In the genomic region with DNA sequence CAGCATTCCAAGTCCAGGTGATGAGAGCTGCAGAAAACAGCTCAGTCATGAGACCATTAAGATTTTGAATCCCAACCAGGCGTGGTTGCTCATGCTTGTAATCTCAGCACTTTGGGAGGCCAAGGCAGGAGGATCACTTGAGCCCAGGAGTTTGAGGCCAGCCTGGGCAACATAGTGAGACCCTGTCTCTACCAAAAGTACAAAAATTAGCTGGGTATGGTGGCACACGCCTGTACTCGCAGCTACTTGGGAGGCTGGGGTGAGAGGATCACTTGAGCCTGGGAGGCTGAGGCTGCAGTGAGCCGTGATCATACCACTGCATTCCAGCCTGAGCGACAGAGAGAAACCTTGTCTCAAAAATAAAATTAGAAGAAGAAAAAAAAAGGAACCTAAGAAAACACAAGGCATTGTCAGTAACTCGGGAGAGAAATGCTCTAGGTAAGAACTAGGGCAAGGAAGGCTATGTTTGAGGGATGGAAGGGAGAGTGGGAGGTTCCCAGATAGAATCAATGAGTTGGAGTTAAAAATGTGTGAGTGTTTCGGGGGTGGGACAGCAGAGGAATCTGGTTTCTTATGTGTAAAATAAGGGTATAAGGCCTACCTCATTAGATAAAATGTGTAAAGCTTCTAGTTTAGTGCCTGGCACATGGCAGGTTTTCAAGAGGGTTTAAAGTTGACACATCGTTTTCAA, we compare ENCODE assay signal across 21 cellular contexts. TPM values are rescaled to one million over a fixed set of nuclear protein-coding genes. Genes with fewer than 3 reads are reported as not detected.
DNase-seq lines count a peak whose midpoint lies in the region; FAIRE-seq and TF ChIP-seq lines count a peak whose summit lies in the region.
"Had no signal": no experiment of that assay in that cellular context is flagged by ENCODE, and none has a peak within 500 bp of the region (broad histone marks: within the 10 kb centered on the region; RNA-seq: fewer than 3 reads in every experiment).

No MANE protein-coding gene starts in this region.

- no peak overlapping the region for H3K23ac ChIP-seq in H1 (ENCODE audit: insufficient read length)

- H3K18ac ChIP-seq in H1 (ENCODE audit: extremely low read depth, low read length): peak overlapping the region; percentile 95

- no peaks in the 10 kb centered on the region for H3K9me3 ChIP-seq in ES-I3 (ENCODE audit: control insufficient read depth, insufficient read depth, low read length)
- H3K9me3 ChIP-seq in Karpas-422 (ENCODE audit: low read length): no peaks in the 10 kb centered on the region
- H3K9me3 ChIP-seq in H1 (ENCODE audit: insufficient read depth in 2 of 2, low read depth in 1 of 2, low read length in 1 of 2): no peaks in the 10 kb centered on the region
- H3K9me3 ChIP-seq in keratinocyte (ENCODE audit: control insufficient read depth, low read depth, low read length): no peaks in the 10 kb centered on the region
- H3K9me3 ChIP-seq in small intestine (ENCODE audit: control insufficient read depth, low read depth): no peaks in the 10 kb centered on the region
- H3K9me3 ChIP-seq: BLaER1, Peyer's patch had no signal

- H4K20me1 ChIP-seq in Karpas-422 (ENCODE audit: insufficient read depth, low read depth, low read length) (no peaks in the 10 kb centered on the region), H1 (replicated peaks in 1 of 2; ENCODE audit: control insufficient read depth in 1 of 2, insufficient read depth in 2 of 2, low read length in 2 of 2) (no peaks in the 10 kb centered on the region), keratinocyte (ENCODE audit: control insufficient read depth, extremely low read depth, insufficient read depth, low read length) (no peaks in the 10 kb centered on the region)
- H4K20me1 ChIP-seq: BLaER1 had no signal

- WGBS in H1 (ENCODE audit: extremely low coverage in 1 of 2, insufficient coverage in 1 of 2, insufficient read length in 1 of 2, insufficient replicate concordance in 2 of 2, low coverage in 1 of 2, low lambda C conversion rate in 2 of 2, missing lambda C conversion rate in 1 of 2), 2 experiments: 53% methylated on average over 8 of the region's 8 CpGs; no CpG with 5 or more reads in 1 of the 2 experiments
- 89 to 93% (median 90%) methylated on average over 8 of the region's 8 CpGs for WGBS in small intestine, 3 donors

- no peaks in the 10 kb centered on the region for H3K36me3 Mint-ChIP-seq in immature natural killer cell

- H3K4me3 Mint-ChIP-seq in immature natural killer cell: no peak overlapping the region
- H3K4me3 Mint-ChIP-seq: HFFc6 had no signal

- peak overlapping the region; percentile 73; the same call in 1 of the 2 replicates for H2BK5ac ChIP-seq in H1 (ENCODE audit: low read depth, low read length)

- TF ChIP-seq POLR2A in H1 (IDR thresholded peaks at IDR 0.05; ENCODE audit: control extremely low read depth in 1 of 2, low read depth in 2 of 2, low read length in 2 of 2): no peak

- H3K14ac ChIP-seq in H1 (ENCODE audit: insufficient read length): no peak overlapping the region

- TF ChIP-seq CTCF in H1 (IDR thresholded peaks at IDR 0.05; ENCODE audit: control extremely low read depth in 1 of 3, insufficient read depth in 1 of 3, low read depth in 1 of 3, low read length in 3 of 3): no peak
- no peak for TF ChIP-seq CTCF in keratinocyte (optimal IDR thresholded peaks at IDR 0.05 in 1 of 3, IDR thresholded peaks at IDR 0.05 in 1 of 3, conservative IDR thresholded peaks at IDR 0.05 in 1 of 3; ENCODE audit: extremely low read depth in 1 of 3, insufficient read depth in 2 of 3, low read length in 3 of 3)
- TF ChIP-seq CTCF in coronary artery (IDR thresholded peaks at IDR 0.05): no peak

- peaks cover 0 to 4% (median 2%) of the 10 kb centered on the region in 3 donors for H3K27me3 Mint-ChIP-seq in immature natural killer cell (ENCODE audit: low read depth in 3 of 3)

- H3K36me3 ChIP-seq in ES-I3 (ENCODE audit: insufficient read depth, low read length): no peaks in the 10 kb centered on the region
- H3K36me3 ChIP-seq in Karpas-422 (ENCODE audit: insufficient read depth, low read length): no peaks in the 10 kb centered on the region
- H3K36me3 ChIP-seq in H1 (ENCODE audit: control insufficient read depth in 2 of 4, insufficient read depth in 4 of 4, low read length in 3 of 4): no peaks in the 10 kb centered on the region
- no peaks in the 10 kb centered on the region for H3K36me3 ChIP-seq in keratinocyte (ENCODE audit: control insufficient read depth in 2 of 2, extremely low read depth in 1 of 2, insufficient read depth in 2 of 2, low read length in 2 of 2)
- H3K36me3 ChIP-seq in small intestine (ENCODE audit: control insufficient read depth in 2 of 2, insufficient read depth in 2 of 2, low read length in 2 of 2): no peaks in the 10 kb centered on the region
- H3K36me3 ChIP-seq: BLaER1, Peyer's patch had no signal

- H4K5ac ChIP-seq in H1 (ENCODE audit: insufficient read length, low read depth, low read length): peak overlapping the region; percentile 96

- CTCF ChIA-PET in H1 (lab: Charles Lee; ENCODE audit: partially characterized antibody): interaction anchor here (0.7 to 1.0 kb wide), 3 partner anchors 10 to 32 kb away, joined by 3 to 4 read pairs (median 3); no protein-coding TSS in a partner anchor

- H3K27me3 ChIP-seq in Karpas-422 (ENCODE audit: low read length): no peaks in the 10 kb centered on the region
- no peaks in the 10 kb centered on the region for H3K27me3 ChIP-seq in H1 (replicated peaks in 1 of 4; ENCODE audit: control insufficient read depth in 3 of 4, extremely low read depth in 1 of 4, insufficient read depth in 3 of 4, low read length in 3 of 4)
- no peaks in the 10 kb centered on the region for H3K27me3 ChIP-seq in keratinocyte (ENCODE audit: control insufficient read depth, extremely low read depth, insufficient read depth, low read length)
- H3K27me3 ChIP-seq in small intestine (ENCODE audit: control insufficient read depth in 2 of 2, insufficient read depth in 2 of 2, low read length in 2 of 2): no peaks in the 10 kb centered on the region
- H3K27me3 ChIP-seq: BLaER1, Peyer's patch had no signal

- H3K79me2 ChIP-seq in Karpas-422 (ENCODE audit: low read length) (no peaks in the 10 kb centered on the region), H1 (ENCODE audit: control insufficient read depth in 1 of 2, insufficient read depth in 2 of 2, low read length in 2 of 2) (no peaks in the 10 kb centered on the region; a peak in 1 of 4 replicates), keratinocyte (ENCODE audit: control insufficient read depth, insufficient read depth, low read length) (no peaks in the 10 kb centered on the region)

- no peak overlapping the region for H4K8ac ChIP-seq in H1 (ENCODE audit: extremely low read depth, insufficient read depth, low read length)

- peak overlapping the region; percentile 78 for H4K91ac ChIP-seq in H1 (replicated peaks; ENCODE audit: insufficient read length, low read length)

- H3K4me1 ChIP-seq in ES-I3 (ENCODE audit: insufficient read depth, low read length): peaks cover 27% of the 10 kb centered on the region
- H3K4me1 ChIP-seq in Karpas-422 (ENCODE audit: low read length): peaks cover 40% of the 10 kb centered on the region
- H3K4me1 ChIP-seq in H1 (replicated peaks in 1 of 4; ENCODE audit: control insufficient read depth in 3 of 4, insufficient read depth in 4 of 4, low read length in 3 of 4): peaks cover 4 to 25% (median 14%) of the 10 kb centered on the region in 4 experiments
- no peaks in the 10 kb centered on the region for H3K4me1 ChIP-seq in keratinocyte (ENCODE audit: control insufficient read depth, extremely low read depth, insufficient read depth, low read length)
- H3K4me1 ChIP-seq in small intestine (ENCODE audit: control insufficient read depth in 2 of 2, insufficient read depth in 1 of 2, low read depth in 1 of 2, low read length in 1 of 2): no peaks in the 10 kb centered on the region
- H3K4me1 ChIP-seq: Peyer's patch had no signal

- DNase-seq in Karpas-422 (no peak), H1 (ENCODE audit: low read depth in 1 of 2, low spot score in 2 of 2) (no peak), keratinocyte (ENCODE audit: low read depth, low spot score) (no peak), immature natural killer cell (no peak), cerebellum (ENCODE audit: low spot score) (no peak), small intestine (no peak), coronary artery (ENCODE audit: low spot score) (no peak)
- DNase-seq: GOT3, HFFc6, IMR-90, NCI-H1694 treated with DMSO at 0.1 percent for 48 hours, NCI-H2171 treated with DMSO at 0.1 percent for 48 hours, NCI-H82, Peyer's patch had no signal

- no peaks in the 10 kb centered on the region for H3K9me3 Mint-ChIP-seq in immature natural killer cell
- H3K9me3 Mint-ChIP-seq: HFFc6 had no signal

- H3K4me1 Mint-ChIP-seq in immature natural killer cell: no peaks in the 10 kb centered on the region

- H2BK12ac ChIP-seq in H1 (ENCODE audit: low read depth, low read length): peak overlapping the region; percentile 30; the same call in 1 of the 2 replicates

- peak overlapping the region; percentile 82; the same call in 1 of the 2 replicates for H2AFZ ChIP-seq in Karpas-422 (ENCODE audit: low read length)
- no peak overlapping the region for H2AFZ ChIP-seq in H1 (ENCODE audit: low read length)
- H2AFZ ChIP-seq in keratinocyte (ENCODE audit: control insufficient read depth, low read length): peak overlapping the region; percentile 3

- H3K9me2 ChIP-seq in Karpas-422 (replicated peaks; ENCODE audit: insufficient read depth, low read length): no peaks in the 10 kb centered on the region

- POLR2A ChIA-PET in H1 (lab: Charles Lee; ENCODE audit: partially characterized antibody): interaction anchor here (0.6 to 2.1 kb wide), 12 partner anchors 9 to 130 kb away, joined by 3 to 9 read pairs (median 5); no protein-coding TSS in a partner anchor

- dilution Hi-C loops in keratinocyte (cut with MboI; ENCODE audit: extremely low pct_ligation_motif_present, low sequenced_read_pairs): no loop called here

- TF ChIP-seq EP300 in H1 (IDR thresholded peaks at IDR 0.05; ENCODE audit: borderline replicate concordance in 1 of 2, low read depth in 2 of 2, low read length in 2 of 2): no peak

- peak overlapping the region; percentile 88 for H3K4ac ChIP-seq in H1 (replicated peaks; ENCODE audit: insufficient read length, low read depth, low read length)

- H3K23me2 ChIP-seq in H1 (ENCODE audit: low read depth, low read length): peaks cover 2% of the 10 kb centered on the region; the same call in 1 of the 2 replicates

- H3K4me3 ChIP-seq in Karpas-422 (ENCODE audit: low read length) (no peak overlapping the region), H1 (ENCODE audit: extremely low read depth in 1 of 4, insufficient read depth in 2 of 4, low read depth in 3 of 4, low read length in 4 of 4) (peak overlapping the region in 1 of 4 experiments; percentile 36; a peak in 2 of 8 replicates), keratinocyte (ENCODE audit: control insufficient read depth in 2 of 3, extremely low read depth in 1 of 3, insufficient read depth in 2 of 3, low read depth in 1 of 3, low read length in 3 of 3) (no peak overlapping the region), small intestine (ENCODE audit: low read depth in 1 of 2, low read length in 2 of 2) (no peak overlapping the region), coronary artery (no peak overlapping the region)
- H3K4me3 ChIP-seq: BLaER1, Peyer's patch, SK-N-MC had no signal

- peak overlapping the region; percentile 82; the same call in 1 of the 2 replicates for H2AK5ac ChIP-seq in H1 (ENCODE audit: low read depth, low read length)

- TF ChIP-seq RAD21 in H1 (IDR thresholded peaks at IDR 0.05 in 1 of 2, conservative IDR thresholded peaks at IDR 0.05 in 1 of 2; ENCODE audit: low read depth in 2 of 2, low read length in 2 of 2): no peak

- H3K56ac ChIP-seq in H1 (replicated peaks; ENCODE audit: insufficient read length, low read depth, low read length): peak overlapping the region; percentile 73

- H2BK120ac ChIP-seq in H1 (replicated peaks; ENCODE audit: low read depth, low read length): peak overlapping the region; percentile 94

- no peaks in the 10 kb centered on the region for H3K9me1 ChIP-seq in keratinocyte (ENCODE audit: control insufficient read depth, extremely low read depth, insufficient read depth, low read length)

- H3K79me1 ChIP-seq in H1 (ENCODE audit: low read depth, low read length): no peaks in the 10 kb centered on the region; the same call in 1 of the 2 replicates

- H3K9ac ChIP-seq in ES-I3 (ENCODE audit: low read depth, low read length): peak overlapping the region; percentile 30; the same call in 1 of the 2 replicates
- H3K9ac ChIP-seq in Karpas-422 (ENCODE audit: low read length): no peak overlapping the region
- H3K9ac ChIP-seq in H1 (replicated peaks in 1 of 4; ENCODE audit: extremely low read depth in 1 of 4, low read depth in 3 of 4, low read length in 3 of 4): no peak overlapping the region; a peak in 2 of 7 replicates
- H3K9ac ChIP-seq in keratinocyte (ENCODE audit: control insufficient read depth, extremely low read depth, insufficient read depth, low read length): no peak overlapping the region
- H3K9ac ChIP-seq: BLaER1 had no signal

- no peak overlapping the region for H2BK15ac ChIP-seq in H1 (ENCODE audit: low read length)

- H2BK20ac ChIP-seq in H1 (ENCODE audit: low read length): peak overlapping the region; percentile 27

- H3K27ac Mint-ChIP-seq in immature natural killer cell: no peak overlapping the region
- H3K27ac Mint-ChIP-seq: HFFc6 had no signal

- H3K27ac ChIP-seq in Karpas-422 (ENCODE audit: low read length) (peak overlapping the region; percentile 96), H1 (ENCODE audit: low read depth, low read length) (peak overlapping the region; percentile 69; the same call in 1 of the 2 replicates), keratinocyte (ENCODE audit: control insufficient read depth, insufficient read depth, low read length) (no peak overlapping the region), small intestine (ENCODE audit: low read depth in 1 of 2, low read length in 1 of 2) (no peak overlapping the region), coronary artery (no peak overlapping the region)
- H3K27ac ChIP-seq: BLaER1, Peyer's patch, SK-N-MC had no signal

- FAIRE-seq in H1 (lab: Jason Lieb, UNC) (no peak), keratinocyte (lab: Jason Lieb, UNC) (no peak), small intestine (lab: Jason Lieb, UNC) (no peak)
- FAIRE-seq: A204.1, GM12892 had no signal

- H3K4me2 ChIP-seq in Karpas-422 (ENCODE audit: low read depth, low read length, poor library complexity, severe bottlenecking) (peak overlapping the region; percentile 12), H1 (ENCODE audit: insufficient read depth in 1 of 2, low read depth in 2 of 2, low read length in 2 of 2) (peak overlapping the region; percentile 46 to 47; a peak in 3 of 4 replicates), keratinocyte (ENCODE audit: control insufficient read depth, extremely low read depth, insufficient read depth, low read depth, low read length) (no peak overlapping the region)
- H3K4me2 ChIP-seq: BLaER1 had no signal

RNA-seq across cellular contexts. Expression of a gene that starts 23.3 kb away (rescaled TPM):
- 97.9 and 149 TPM in 2 replicates for total RNA-seq in Karpas-422 (2014; rRNA removed; shearing (Covaris generic); ENCODE audit: low replicate concordance)
- 184 and 197 TPM in 2 replicates for total RNA-seq in H1 (2021; fragmentation: NEBNext Ultra II Directional; extraction: Animal tissue kit (Norgen Biotek cat#: 25700))
- 106 and 125 TPM in 2 replicates for polyA plus RNA-seq in H1 (2011; rRNA removed)
- 153 TPM for polyA plus RNA-seq in H1 (2011; cell fraction: cytosol; rRNA removed)
- 79.8 TPM for polyA plus RNA-seq in H1 (2011; cell fraction: nucleus; rRNA removed)
- 146 to 179 TPM (median 156 TPM) in 4 replicates for polyA plus RNA-seq in H1 (2012, experiment 1 of 2)
- polyA plus RNA-seq in H1 (2012, experiment 2 of 2): 33.2 TPM
- 117 TPM for polyA plus RNA-seq in H1 (2013, experiment 1 of 2)
- 125 TPM for polyA plus RNA-seq in H1 (2013, experiment 2 of 2)
- polyA minus RNA-seq in H1 (2011; rRNA and poly(A)+ RNA removed): 124 and 135 TPM in 2 replicates
- 72.2 TPM for polyA minus RNA-seq in H1 (2011; cell fraction: cytosol; rRNA and poly(A)+ RNA removed)
- 120 TPM for polyA minus RNA-seq in H1 (2011; cell fraction: nucleus; rRNA and poly(A)+ RNA removed)
- 24.3 to 34.3 TPM (median 29.4 TPM) in 3 replicates for polyA plus RNA-seq in keratinocyte
- 125 TPM for polyA plus RNA-seq in keratinocyte (2011; ENCODE audit: low read depth)
- polyA plus RNA-seq in keratinocyte (2011; cell fraction: cytosol; rRNA removed): 25.6 and 37.2 TPM in 2 replicates
- polyA plus RNA-seq in keratinocyte (2011; cell fraction: nucleus; rRNA removed): 33.4 and 35.3 TPM in 2 replicates
- 20.4 and 26.5 TPM in 2 replicates for polyA plus RNA-seq in keratinocyte (2012; ENCODE audit: low replicate concordance)
- polyA minus RNA-seq in keratinocyte: 18.6 to 31.7 TPM (median 21.8 TPM) in 3 replicates
- 10.9 TPM for polyA minus RNA-seq in keratinocyte (2011; cell fraction: cytosol; rRNA and poly(A)+ RNA removed)
- 13.5 and 29.2 TPM in 2 replicates for polyA minus RNA-seq in keratinocyte (2011; cell fraction: nucleus; rRNA and poly(A)+ RNA removed)
- polyA plus RNA-seq in immature natural killer cell: 1 to 10 TPM; 3.8 to 7.5 (median 7.0) TPM
- 47.1 TPM for total RNA-seq in cerebellum
- polyA plus RNA-seq in small intestine: 10 to 100 TPM; 16.6 to 34.9 (median 19.7) TPM

RNA-seq across cellular contexts. Expression of a gene that starts 51.4 kb away (rescaled TPM):
- total RNA-seq in Karpas-422 (2014; rRNA removed; shearing (Covaris generic); ENCODE audit: low replicate concordance): not detected in 2 replicates
- total RNA-seq in H1 (2021; fragmentation: NEBNext Ultra II Directional; extraction: Animal tissue kit (Norgen Biotek cat#: 25700)): 21.3 and 22.3 TPM in 2 replicates
- polyA plus RNA-seq in H1 (2011; rRNA removed) (7.8 and 8.1 TPM in 2 replicates), keratinocyte (not detected in 3 replicates), immature natural killer cell (not detected), small intestine (under 1 TPM in 1 of 3 donors, not detected in 2; 0.03 TPM)
- polyA plus RNA-seq in H1 (2011; cell fraction: cytosol; rRNA removed): 9.0 TPM
- 8.7 TPM for polyA plus RNA-seq in H1 (2011; cell fraction: nucleus; rRNA removed)
- 3.8 to 5.6 TPM (median 4.6 TPM) in 4 replicates for polyA plus RNA-seq in H1 (2012, experiment 1 of 2)
- polyA plus RNA-seq in H1 (2012, experiment 2 of 2): 0.76 TPM
- 3.3 TPM for polyA plus RNA-seq in H1 (2013, experiment 1 of 2)
- polyA plus RNA-seq in H1 (2013, experiment 2 of 2): 3.3 TPM
- polyA minus RNA-seq in H1 (2011; rRNA and poly(A)+ RNA removed): 27.2 and 35.7 TPM in 2 replicates
- polyA minus RNA-seq in H1 (2011; cell fraction: cytosol; rRNA and poly(A)+ RNA removed): 33.7 TPM
- 59.9 TPM for polyA minus RNA-seq in H1 (2011; cell fraction: nucleus; rRNA and poly(A)+ RNA removed)
- polyA plus RNA-seq in keratinocyte (2011; ENCODE audit: low read depth): not detected
- not detected in 2 replicates for polyA plus RNA-seq in keratinocyte (2011; cell fraction: cytosol; rRNA removed)
- polyA plus RNA-seq in keratinocyte (2011; cell fraction: nucleus; rRNA removed): not detected in 2 replicates
- polyA plus RNA-seq in keratinocyte (2012; ENCODE audit: low replicate concordance): 0.10 TPM in 1 of 2 replicates, not detected in the other
- polyA minus RNA-seq in keratinocyte: not detected in 3 replicates
- polyA minus RNA-seq in keratinocyte (2011; cell fraction: cytosol; rRNA and poly(A)+ RNA removed): not detected
- polyA minus RNA-seq in keratinocyte (2011; cell fraction: nucleus; rRNA and poly(A)+ RNA removed): 0.23 TPM in 1 of 2 replicates, not detected in the other
- 0.27 TPM for total RNA-seq in cerebellum
- total RNA-seq: HFFc6, LHCN-M2, Right ventricle myocardium inferior had no signal
- polyA plus RNA-seq: IMR-90 had no signal

Comparison
In these comparisons a context has a peak if more than half of its experiments do, and no peak if none do; other contexts are left out.
1. H3K27ac ChIP-seq: peak in Karpas-422 (single experiment) and H1 (single experiment); none in keratinocyte (single experiment), small intestine (0 of 2) and coronary artery (0 of 2).